In genomic region chr1:30744060-30744756, GRCh38 we compare ENCODE assay signal across 8 cellular contexts. TPM values are rescaled to one million over a fixed set of nuclear protein-coding genes. Genes with fewer than 3 reads are reported as not detected.
DNase-seq lines count a peak whose midpoint lies in the region; ATAC-seq lines count a peak whose summit lies in the region.

No MANE protein-coding gene starts in this region.

- peaks cover 95% of the 10 kb centered on the region for H3K4me1 Mint-ChIP-seq in activated CD4-positive, alpha-beta T cell treated with anti-CD3 and anti-CD28 coated beads for 36 hours
- peaks cover 94% of the 10 kb centered on the region for H3K4me1 Mint-ChIP-seq in activated naive CD8-positive, alpha-beta T cell treated with anti-CD3 and anti-CD28 coated beads, Interleukin-2, amount 50 U/mL, for 24 hours
- peaks cover 96% of the 10 kb centered on the region for H3K4me1 Mint-ChIP-seq in stimulated activated memory B cell treated with anti-CD40 and anti-IgM and Interleukin-4, amounts not matched to agents 10 μg/mL and 1 μg/mL and 100 μg/mL, for 72 hours

- CTCF ChIA-PET in activated CD4-positive, alpha-beta T cell treated with anti-CD3 and anti-CD28 coated beads for 36 hours (lab: Charles Lee), result interaction anchor here (0.6 to 6.1 kb wide), 10 partner anchors 10 to 180 kb away, joined by 3 to 47 read pairs (median 11); partner anchors contain the start of gene LAPTM5

- no peaks in the 10 kb centered on the region for H3K9me3 Mint-ChIP-seq in activated CD4-positive, alpha-beta T cell treated with anti-CD3 and anti-CD28 coated beads for 36 hours (ENCODE audit: low read depth)
- H3K9me3 Mint-ChIP-seq in activated naive CD8-positive, alpha-beta T cell treated with anti-CD3 and anti-CD28 coated beads, Interleukin-2, amount 50 U/mL, for 24 hours, result no peaks in the 10 kb centered on the region
- H3K9me3 Mint-ChIP-seq in stimulated activated memory B cell treated with anti-CD40 and anti-IgM and Interleukin-4, amounts not matched to agents 10 μg/mL and 1 μg/mL and 100 μg/mL, for 72 hours, result no peaks in the 10 kb centered on the region

- peak overlapping the region; percentile 71 for H3K4me3 Mint-ChIP-seq in activated CD4-positive, alpha-beta T cell treated with anti-CD3 and anti-CD28 coated beads for 36 hours
- H3K4me3 Mint-ChIP-seq in activated naive CD8-positive, alpha-beta T cell treated with anti-CD3 and anti-CD28 coated beads, Interleukin-2, amount 50 U/mL, for 24 hours, result peak overlapping the region; percentile 78
- peak overlapping the region; percentile 69 for H3K4me3 Mint-ChIP-seq in stimulated activated memory B cell treated with anti-CD40 and anti-IgM and Interleukin-4, amounts not matched to agents 10 μg/mL and 1 μg/mL and 100 μg/mL, for 72 hours

- peaks cover 51% of the 10 kb centered on the region for H3K36me3 Mint-ChIP-seq in activated CD4-positive, alpha-beta T cell treated with anti-CD3 and anti-CD28 coated beads for 36 hours (ENCODE audit: low read depth)
- peaks cover 57% of the 10 kb centered on the region for H3K36me3 Mint-ChIP-seq in activated naive CD8-positive, alpha-beta T cell treated with anti-CD3 and anti-CD28 coated beads, Interleukin-2, amount 50 U/mL, for 24 hours (ENCODE audit: low read depth)
- H3K36me3 Mint-ChIP-seq in stimulated activated memory B cell treated with anti-CD40 and anti-IgM and Interleukin-4, amounts not matched to agents 10 μg/mL and 1 μg/mL and 100 μg/mL, for 72 hours, result peaks cover 93% of the 10 kb centered on the region

- peak overlapping the region; percentile 99 for H3K27ac Mint-ChIP-seq in activated CD4-positive, alpha-beta T cell treated with anti-CD3 and anti-CD28 coated beads for 36 hours
- H3K27ac Mint-ChIP-seq in activated naive CD8-positive, alpha-beta T cell treated with anti-CD3 and anti-CD28 coated beads, Interleukin-2, amount 50 U/mL, for 24 hours, result peak overlapping the region; percentile 97
- H3K27ac Mint-ChIP-seq in stimulated activated memory B cell treated with anti-CD40 and anti-IgM and Interleukin-4, amounts not matched to agents 10 μg/mL and 1 μg/mL and 100 μg/mL, for 72 hours, result peak overlapping the region; percentile 90

- peak; percentile 34 for ATAC-seq in activated CD4-positive, alpha-beta T cell treated with anti-CD3 and anti-CD28 coated beads for 36 hours
- peak; percentile 29 for ATAC-seq in HG03139 (IDR thresholded peaks at IDR 0.05; ENCODE audit: unreplicated experiment)
- ATAC-seq in activated naive CD8-positive, alpha-beta T cell treated with anti-CD3 and anti-CD28 coated beads, Interleukin-2, amount 50 U/mL, for 24 hours, result peak; percentile 42
- peak; percentile 44 for ATAC-seq in stimulated activated memory B cell treated with anti-CD40 and anti-IgM and Interleukin-4, amounts not matched to agents 10 μg/mL and 1 μg/mL and 100 μg/mL, for 72 hours

- intact Hi-C loops in activated CD4-positive, alpha-beta T cell treated with anti-CD3 and anti-CD28 coated beads for 36 hours (cut with DNase I, micrococcal nuclease), result loop anchor here in 1 of 2 experiments (1.0 kb wide), 1 partner anchor 12 kb away; no protein-coding TSS in a partner anchor

- POLR2A ChIA-PET in activated CD4-positive, alpha-beta T cell treated with anti-CD3 and anti-CD28 coated beads for 36 hours (lab: Charles Lee), result interaction anchor here (0.8 to 2.4 kb wide), 6 partner anchors 10 to 25 kb away, joined by 3 to 15 read pairs (median 6); partner anchors contain the start of gene LAPTM5

- peak; percentile 68 for DNase-seq in activated CD4-positive, alpha-beta T cell treated with anti-CD3 and anti-CD28 coated beads for 36 hours
- no peak for DNase-seq in activated CD4-positive, alpha-beta T cell treated with anti-CD3 and anti-CD28 coated beads, Interleukin-2, amount 50 U/mL, for 1 hour
- peak; percentile 64 for DNase-seq in activated naive CD8-positive, alpha-beta T cell treated with anti-CD3 and anti-CD28 coated beads, Interleukin-2, amount 50 U/mL, for 24 hours
- no peak for DNase-seq in NCI-H2029 (lab: John Stamatoyannopoulos, UW)
- no peak for DNase-seq in SK-N-DZ (ENCODE audit: low spot score)
- DNase-seq in nucleus accumbens (lab: John Stamatoyannopoulos, UW), result no peak

- no peaks in the 10 kb centered on the region for H3K27me3 Mint-ChIP-seq in activated CD4-positive, alpha-beta T cell treated with anti-CD3 and anti-CD28 coated beads for 36 hours
- no peaks in the 10 kb centered on the region for H3K27me3 Mint-ChIP-seq in activated naive CD8-positive, alpha-beta T cell treated with anti-CD3 and anti-CD28 coated beads, Interleukin-2, amount 50 U/mL, for 24 hours
- H3K27me3 Mint-ChIP-seq in stimulated activated memory B cell treated with anti-CD40 and anti-IgM and Interleukin-4, amounts not matched to agents 10 μg/mL and 1 μg/mL and 100 μg/mL, for 72 hours, result no peaks in the 10 kb centered on the region

RNA-seq across cellular contexts. Expression of gene LAPTM5, which starts 13.4 kb away (rescaled TPM):
- 100 to 1,000 TPM; 174 to 214 TPM for total RNA-seq in activated CD4-positive, alpha-beta T cell treated with anti-CD3 and anti-CD28 coated beads for 36 hours
- polyA plus RNA-seq in SK-N-DZ (2014; cell fraction: cytosol; rRNA removed), result not detected in 2 replicates
- polyA plus RNA-seq in SK-N-DZ (2014; cell fraction: nucleus; rRNA removed), result not detected in 2 replicates

RNA-seq across cellular contexts. Expression of gene MATN1, which starts 20.8 kb away (rescaled TPM):
- total RNA-seq in activated CD4-positive, alpha-beta T cell treated with anti-CD3 and anti-CD28 coated beads for 36 hours, result under 1 TPM; 0.32 to 0.43 TPM
- polyA plus RNA-seq in SK-N-DZ (2014; cell fraction: cytosol; rRNA removed), result not detected in 2 replicates
- 1.6 TPM in 1 of 2 replicates, not detected in the other for polyA plus RNA-seq in SK-N-DZ (2014; cell fraction: nucleus; rRNA removed)

Comparison
In these comparisons a context has a peak if more than half of its experiments do, and no peak if none do; other contexts are left out.
1. DNase-seq: peak in activated CD4-positive, alpha-beta T cell treated with anti-CD3 and anti-CD28 coated beads for 36 hours (single experiment) and activated naive CD8-positive, alpha-beta T cell treated with anti-CD3 and anti-CD28 coated beads, Interleukin-2, amount 50 U/mL, for 24 hours (single experiment); none in activated CD4-positive, alpha-beta T cell treated with anti-CD3 and anti-CD28 coated beads, Interleukin-2, amount 50 U/mL, for 1 hour (single experiment), NCI-H2029 (single experiment), SK-N-DZ (single experiment) and nucleus accumbens (0 of 56).
2. Peak in every context shown above with its lines, with median percentiles within 50 percentile points of each other: ATAC-seq, H3K27ac Mint-ChIP-seq and H3K4me3 Mint-ChIP-seq.